In genomic region chr3:63980830-63981498, GRCh38 we compare ENCODE assay signal across 17 cellular contexts. TPM values are rescaled to one million over a fixed set of nuclear protein-coding genes. Genes with fewer than 3 reads are reported as not detected.
DNase-seq lines count a peak whose midpoint lies in the region; ATAC-seq and TF ChIP-seq lines count a peak whose summit lies in the region.
"Had no signal": no experiment of that assay in that cellular context is flagged by ENCODE, and none has a peak within 500 bp of the region (broad histone marks: within the 10 kb centered on the region; RNA-seq: fewer than 3 reads in every experiment).

No MANE protein-coding gene starts in this region.

- peaks cover 46% of the 10 kb centered on the region for H3K36me3 Mint-ChIP-seq in T-cell

- H3K36me3 ChIP-seq in psoas muscle (ENCODE audit: insufficient read depth in 1 of 2, low read depth in 1 of 2) (peaks cover 8 to 55% of the 10 kb centered on the region in 2 donors), left lung (peaks cover 0 to 56% of the 10 kb centered on the region in 2 donors)

- H3K4me3 ChIP-seq in psoas muscle = no peak overlapping the region
- H3K4me3 ChIP-seq in left lung = no peak overlapping the region
- H3K4me3 ChIP-seq: GM12878, HAP-1 had no signal

- H3K4me3 Mint-ChIP-seq in T-cell = peak overlapping the region; percentile 15 to 88 (median 23)

- POLR2A ChIA-PET in T-cell (lab: Charles Lee) = interaction anchor here (0.9 to 1.2 kb wide), 4 partner anchors 9 to 27 kb away, joined by 4 to 6 read pairs (median 4); no protein-coding TSS in a partner anchor

- no peak for TF ChIP-seq CTCF in psoas muscle (IDR thresholded peaks at IDR 0.05)
- TF ChIP-seq CTCF in left lung (IDR thresholded peaks at IDR 0.05) = no peak

- CTCF ChIA-PET in T-cell (lab: Charles Lee) = interaction anchor here (0.6 to 7.0 kb wide), 9 partner anchors 9 to 40 kb away, joined by 3 to 220 read pairs (median 6); no protein-coding TSS in a partner anchor

- no peaks in the 10 kb centered on the region for H3K27me3 Mint-ChIP-seq in T-cell

- H3K27ac Mint-ChIP-seq in T-cell = peak overlapping the region; percentile 88 to 96

- H3K27ac ChIP-seq in psoas muscle (peak overlapping the region; percentile 24), left lung (peak overlapping the region in 1 of 2 donors; percentile 53)
- H3K27ac ChIP-seq: foreskin keratinocyte had no signal

- DNase-seq in activated CD4-positive, alpha-beta T cell treated with anti-CD3 and anti-CD28 coated beads, Interleukin-2, amount 50 U/mL, for 1 hour = peak; percentile 10
- no peak for DNase-seq in activated CD4-positive, alpha-beta T cell treated with anti-CD3 and anti-CD28 coated beads for 4 hours
- DNase-seq in T-cell = peak in 5 of 34 experiments; percentile 9 to 30 (median 14)
- no peak for DNase-seq in psoas muscle
- no peak for DNase-seq in left lung
- no peak for DNase-seq in foreskin melanocyte
- DNase-seq in GM03348 (ENCODE audit: low spot score) = no peak
- DNase-seq: activated gamma-delta T cell, COR-L47, foreskin keratinocyte, mesenchymal stem cell, NCI-H1105, spleen had no signal

- H3K4me1 ChIP-seq in psoas muscle (peaks cover 39% of the 10 kb centered on the region), left lung (peaks cover 4 to 61% of the 10 kb centered on the region in 2 donors)
- H3K4me1 ChIP-seq: HAP-1 had no signal

- no peaks in the 10 kb centered on the region for H3K9me3 Mint-ChIP-seq in T-cell

- intact Hi-C loops in psoas muscle (cut with DNase I) = no loop called here
- intact Hi-C loops in left lung (cut with DNase I) = no loop called here

- H3K27me3 ChIP-seq in psoas muscle (ENCODE audit: insufficient read depth in 3 of 3, low read length in 2 of 3) (no peaks in the 10 kb centered on the region), left lung (no peaks in the 10 kb centered on the region)
- H3K27me3 ChIP-seq: foreskin keratinocyte, spleen had no signal

- 36 to 51% (median 40%) methylated on average over 8 of the region's 8 CpGs for WGBS in psoas muscle, 3 donors

- ATAC-seq in T-cell (replicated peaks in 1 of 4) (no peak), esophagus mucosa (peak; percentile 12), psoas muscle (peak; percentile 14 to 49 (median 32)), left lung (no peak)
- ATAC-seq: foreskin keratinocyte, GM12878, Right ventricle myocardium inferior had no signal

- H3K4me1 Mint-ChIP-seq in T-cell = peaks cover 86 to 91% (median 90%) of the 10 kb centered on the region in 3 donors

- H3K9me3 ChIP-seq in psoas muscle (no peaks in the 10 kb centered on the region), left lung (no peaks in the 10 kb centered on the region)
- H3K9me3 ChIP-seq: HAP-1, spleen had no signal

RNA-seq across cellular contexts. Expression of gene PSMD6, which starts 42.3 kb away (rescaled TPM):
- total RNA-seq in T-cell (10 to 100 TPM; 60.2 to 95.4 (median 73.2) TPM), esophagus mucosa (63.8 TPM), psoas muscle (100 to 1,000 TPM in 3 of 4 donors, 10 to 100 TPM in 1; 81.8 to 180 (median 128) TPM), left lung (10 to 100 TPM; 48.8 to 70.9 TPM)
- polyA plus RNA-seq in psoas muscle = 100 to 1,000 TPM; 145 to 333 (median 186) TPM

Comparison
In these comparisons a context has a peak if more than half of its experiments do, and no peak if none do; other contexts are left out.
1. ATAC-seq: peak in esophagus mucosa (single experiment) and psoas muscle (4 of 4); none in T-cell (0 of 4) and left lung (single experiment).